ENCODE assay signal across 10 cellular contexts in the genomic region with DNA sequence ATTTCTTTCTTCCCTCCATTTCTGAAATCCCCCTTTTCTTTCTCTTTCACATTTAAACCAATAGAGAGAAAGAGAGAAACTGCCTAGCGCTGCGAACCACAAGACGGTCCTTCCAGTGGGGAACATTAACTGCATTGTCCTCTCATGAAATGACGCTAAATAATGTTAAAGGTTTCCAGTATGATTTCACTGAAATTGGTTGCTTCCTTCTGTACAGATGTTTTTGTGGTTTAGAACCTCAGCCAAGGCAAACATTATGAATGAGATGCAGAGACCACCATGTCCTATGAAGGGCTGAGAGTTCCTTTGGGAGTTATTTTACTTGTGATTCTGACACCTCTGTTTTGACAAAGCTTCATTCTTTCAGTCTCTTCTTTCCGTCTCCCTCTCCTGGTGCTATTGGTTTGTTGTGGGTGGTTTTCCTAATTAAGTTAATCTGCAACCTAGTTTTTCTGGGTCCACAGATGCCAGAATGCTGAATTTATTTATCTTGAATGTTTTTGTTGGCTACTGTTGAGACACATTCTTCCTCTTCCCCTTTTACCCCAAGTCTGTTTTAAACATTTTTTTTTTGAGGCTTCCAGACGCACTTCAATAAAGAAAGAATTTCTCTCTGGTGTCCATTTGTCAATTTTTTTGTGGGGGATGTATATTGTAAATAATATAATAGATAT. TPM values are rescaled to one million over a fixed set of nuclear protein-coding genes. Genes with fewer than 3 reads are reported as not detected.
DNase-seq lines count a peak whose midpoint lies in the region; ATAC-seq lines count a peak whose summit lies in the region.
"Had no signal": no experiment of that assay in that cellular context is flagged by ENCODE, and none has a peak within 500 bp of the region (broad histone marks: within the 10 kb centered on the region; RNA-seq: fewer than 3 reads in every experiment).

No MANE protein-coding gene starts in this region.

- peaks cover 9% of the 10 kb centered on the region for H3K4me1 Mint-ChIP-seq in activated CD4-positive, alpha-beta T cell treated with anti-CD3 and anti-CD28 coated beads, Interleukin-2, amount 10 ng/mL, durations not matched to agents 24 days and 14 days
- peaks cover 9% of the 10 kb centered on the region for H3K4me1 Mint-ChIP-seq in activated CD8-positive, alpha-beta memory T cell treated with anti-CD3 and anti-CD28 coated beads, Interleukin-2, amount 10 ng/mL, durations not matched to agents 7 days and 5 days

- H3K36me3 Mint-ChIP-seq in activated CD4-positive, alpha-beta T cell treated with anti-CD3 and anti-CD28 coated beads, Interleukin-2, amount 10 ng/mL, durations not matched to agents 24 days and 14 days (ENCODE audit: low read depth), result no peaks in the 10 kb centered on the region
- H3K36me3 Mint-ChIP-seq in activated CD8-positive, alpha-beta memory T cell treated with anti-CD3 and anti-CD28 coated beads, Interleukin-2, amount 10 ng/mL, durations not matched to agents 7 days and 5 days, result no peaks in the 10 kb centered on the region

- no peaks in the 10 kb centered on the region for H3K27me3 ChIP-seq in subcutaneous abdominal adipose tissue (ENCODE audit: control insufficient read depth in 5 of 5, insufficient read depth in 4 of 5, low read length in 5 of 5)

- intact Hi-C loops in activated CD4-positive, alpha-beta T cell treated with anti-CD3 and anti-CD28 coated beads, Interleukin-2, amount 10 ng/mL, durations not matched to agents 24 days and 14 days (cut with micrococcal nuclease), result no loop called here

- no peak overlapping the region for H3K4me3 Mint-ChIP-seq in activated CD4-positive, alpha-beta T cell treated with anti-CD3 and anti-CD28 coated beads, Interleukin-2, amount 10 ng/mL, durations not matched to agents 24 days and 14 days
- H3K4me3 Mint-ChIP-seq in activated CD8-positive, alpha-beta memory T cell treated with anti-CD3 and anti-CD28 coated beads, Interleukin-2, amount 10 ng/mL, durations not matched to agents 7 days and 5 days, result no peak overlapping the region

- H3K27ac ChIP-seq in subcutaneous abdominal adipose tissue (ENCODE audit: low read depth, low read length), result peak overlapping the region; percentile 82

- peaks cover 67% of the 10 kb centered on the region for H3K27me3 Mint-ChIP-seq in activated CD4-positive, alpha-beta T cell treated with anti-CD3 and anti-CD28 coated beads, Interleukin-2, amount 10 ng/mL, durations not matched to agents 24 days and 14 days
- H3K27me3 Mint-ChIP-seq in activated CD8-positive, alpha-beta memory T cell treated with anti-CD3 and anti-CD28 coated beads, Interleukin-2, amount 10 ng/mL, durations not matched to agents 7 days and 5 days, result peaks cover 56% of the 10 kb centered on the region

- H3K9ac ChIP-seq in subcutaneous abdominal adipose tissue (ENCODE audit: low read length in 5 of 5), result peak overlapping the region in 3 of 5 donors; percentile 20 to 95 (median 36)

- DNase-seq in NOMO-1 treated with DMSO at 0.1 percent for 48 hours (lab: John Stamatoyannopoulos, UW; ENCODE audit: unreplicated experiment), result peak; percentile 27
- DNase-seq in dermis blood vessel endothelial cell, result peak; percentile 51
- DNase-seq in medulla oblongata (ENCODE audit: extremely low spot score), result peak; percentile 78
- DNase-seq in activated CD4-positive, alpha-beta T cell treated with anti-CD3 and anti-CD28 coated beads, Interleukin-2, amount 10 ng/mL, durations not matched to agents 24 days and 14 days, result no peak
- no peak for DNase-seq in NCI-H82 (lab: John Stamatoyannopoulos, UW)
- DNase-seq in NCI-H146 treated with DMSO at 0.1 percent for 48 hours (lab: John Stamatoyannopoulos, UW; ENCODE audit: unreplicated experiment), result no peak
- DNase-seq in activated CD8-positive, alpha-beta memory T cell treated with anti-CD3 and anti-CD28 coated beads, Interleukin-2, amount 10 ng/mL, durations not matched to agents 7 days and 5 days, result no peak
- DNase-seq: activated CD4-positive, alpha-beta T cell treated with anti-CD3 and anti-CD28 coated beads, Interleukin-2, amount 50 U/mL, for 4 hours had no signal

- H3K4me1 ChIP-seq in subcutaneous abdominal adipose tissue (ENCODE audit: control insufficient read depth in 5 of 5, insufficient read depth in 5 of 5, low read length in 5 of 5), result peaks cover 1 to 68% (median 59%) of the 10 kb centered on the region in 5 donors

- H3K9me3 ChIP-seq in subcutaneous abdominal adipose tissue (ENCODE audit: control insufficient read depth in 5 of 5, low read length in 5 of 5), result no peaks in the 10 kb centered on the region

- CTCF ChIA-PET in activated CD8-positive, alpha-beta memory T cell treated with anti-CD3 and anti-CD28 coated beads, Interleukin-2, amount 10 ng/mL, durations not matched to agents 7 days and 5 days (lab: Charles Lee), result no interaction called here

- H3K27ac Mint-ChIP-seq in activated CD4-positive, alpha-beta T cell treated with anti-CD3 and anti-CD28 coated beads, Interleukin-2, amount 10 ng/mL, durations not matched to agents 24 days and 14 days, result no peak overlapping the region
- no peak overlapping the region for H3K27ac Mint-ChIP-seq in activated CD8-positive, alpha-beta memory T cell treated with anti-CD3 and anti-CD28 coated beads, Interleukin-2, amount 10 ng/mL, durations not matched to agents 7 days and 5 days

- H3K9me3 Mint-ChIP-seq in activated CD4-positive, alpha-beta T cell treated with anti-CD3 and anti-CD28 coated beads, Interleukin-2, amount 10 ng/mL, durations not matched to agents 24 days and 14 days, result no peaks in the 10 kb centered on the region
- H3K9me3 Mint-ChIP-seq in activated CD8-positive, alpha-beta memory T cell treated with anti-CD3 and anti-CD28 coated beads, Interleukin-2, amount 10 ng/mL, durations not matched to agents 7 days and 5 days (ENCODE audit: low read depth), result no peaks in the 10 kb centered on the region

- no peak for ATAC-seq in activated CD8-positive, alpha-beta memory T cell treated with anti-CD3 and anti-CD28 coated beads, Interleukin-2, amount 10 ng/mL, durations not matched to agents 7 days and 5 days
- ATAC-seq: left colon had no signal

- peak overlapping the region; percentile 0 to 65 (median 44) for H3K4me3 ChIP-seq in subcutaneous abdominal adipose tissue (ENCODE audit: low read depth in 1 of 5, low read length in 5 of 5)

- peaks cover 0 to 5% (median 1%) of the 10 kb centered on the region in 5 donors for H3K36me3 ChIP-seq in subcutaneous abdominal adipose tissue (ENCODE audit: control insufficient read depth in 5 of 5, insufficient read depth in 5 of 5, low read length in 5 of 5)

RNA-seq across cellular contexts. Expression of a gene that starts 52.0 kb away (rescaled TPM):
- 23.1 and 34.7 TPM in 2 replicates for total RNA-seq in dermis blood vessel endothelial cell
- 2.5 and 3.8 TPM in 2 replicates for total RNA-seq in activated CD4-positive, alpha-beta T cell treated with anti-CD3 and anti-CD28 coated beads, Interleukin-2, amount 10 ng/mL, durations not matched to agents 24 days and 14 days
- 1 to 10 TPM; 3.2 to 3.9 TPM for total RNA-seq in activated CD8-positive, alpha-beta memory T cell treated with anti-CD3 and anti-CD28 coated beads, Interleukin-2, amount 10 ng/mL, durations not matched to agents 7 days and 5 days

Comparison
In these comparisons a context has a peak if more than half of its experiments do, and no peak if none do; other contexts are left out.
1. DNase-seq: peak in NOMO-1 treated with DMSO at 0.1 percent for 48 hours (single experiment), dermis blood vessel endothelial cell (single experiment) and medulla oblongata (single experiment); none in activated CD4-positive, alpha-beta T cell treated with anti-CD3 and anti-CD28 coated beads, Interleukin-2, amount 10 ng/mL, durations not matched to agents 24 days and 14 days (single experiment), NCI-H82 (single experiment), NCI-H146 treated with DMSO at 0.1 percent for 48 hours (single experiment) and activated CD8-positive, alpha-beta memory T cell treated with anti-CD3 and anti-CD28 coated beads, Interleukin-2, amount 10 ng/mL, durations not matched to agents 7 days and 5 days (single experiment).